ENCODE assay signal across 17 cellular contexts in the genomic region with DNA sequence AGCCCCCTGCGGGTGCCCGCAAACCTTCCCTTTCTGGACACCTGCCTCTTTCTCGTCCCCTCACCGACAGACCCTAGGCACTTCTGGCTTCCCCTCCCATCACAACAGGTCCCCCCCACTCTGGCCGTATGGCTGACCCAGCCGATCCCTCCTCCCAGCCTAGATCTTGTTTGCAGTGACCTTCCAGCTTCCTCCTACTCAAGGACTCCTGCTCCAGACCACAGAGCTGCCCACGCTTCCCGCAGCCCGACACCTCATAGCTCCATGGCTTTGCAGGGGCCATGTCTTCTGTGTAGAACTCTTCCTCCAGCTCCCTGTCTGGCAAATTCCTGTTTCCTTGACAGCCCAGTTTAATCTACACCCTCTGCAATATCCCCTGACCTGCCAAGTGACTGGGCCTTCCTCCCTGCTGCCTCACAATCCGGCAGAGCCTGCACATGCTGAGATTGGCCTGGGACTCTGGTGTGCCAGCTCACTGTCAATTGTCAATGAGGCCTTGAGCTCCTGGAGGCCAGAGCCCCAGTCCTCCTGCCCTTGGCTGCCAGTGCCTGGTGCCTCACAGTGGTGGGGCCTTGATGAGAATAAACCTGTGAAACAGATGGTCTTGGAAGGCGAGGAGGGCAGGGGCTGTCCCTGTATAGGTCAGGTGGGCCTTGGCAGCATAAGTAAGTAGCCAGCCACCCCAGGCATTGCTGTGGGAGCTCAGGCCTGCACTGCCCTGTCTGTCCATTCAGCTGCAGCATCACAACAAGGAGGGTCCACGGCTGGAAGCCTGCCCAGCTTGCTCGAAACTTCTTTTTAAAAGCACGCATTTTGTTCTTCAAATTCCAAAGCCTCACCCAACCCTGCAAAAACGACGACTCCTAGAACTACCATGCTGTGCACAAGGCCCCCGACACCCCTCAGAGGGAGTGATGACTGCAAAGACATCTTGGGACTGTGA. TPM values are rescaled to one million over a fixed set of nuclear protein-coding genes. Genes with fewer than 3 reads are reported as not detected.
DNase-seq lines count a peak whose midpoint lies in the region; ATAC-seq and TF ChIP-seq lines count a peak whose summit lies in the region.
"Had no signal": no experiment of that assay in that cellular context is flagged by ENCODE, and none has a peak within 500 bp of the region (broad histone marks: within the 10 kb centered on the region; RNA-seq: fewer than 3 reads in every experiment).

No MANE protein-coding gene starts in this region.

- no peak for TF ChIP-seq CTCF in heart right ventricle (IDR thresholded peaks at IDR 0.05)
- no peak for TF ChIP-seq CTCF in neutrophil (IDR thresholded peaks at IDR 0.05)

- no peaks in the 10 kb centered on the region for H3K9me3 ChIP-seq in heart right ventricle
- H3K9me3 ChIP-seq in neutrophil, result no peaks in the 10 kb centered on the region
- H3K9me3 ChIP-seq: Peyer's patch had no signal

- peak in 7 of 8 donors; percentile 35 to 60 (median 44) for ATAC-seq in heart right ventricle
- ATAC-seq in HG02588 (IDR thresholded peaks at IDR 0.05; ENCODE audit: unreplicated experiment), result no peak
- ATAC-seq in GM18519 (IDR thresholded peaks at IDR 0.05; ENCODE audit: low FRiP score, unreplicated experiment), result no peak
- ATAC-seq: left colon; stimulated activated memory B cell treated with anti-CD40 and anti-IgM and Interleukin-4, amounts not matched to agents 10 μg/mL and 1 μg/mL and 100 μg/mL, for 72 hours had no signal

- intact Hi-C loops in heart right ventricle (cut with DNase I) (no loop called here), head of caudate nucleus (cut with DNase I) (no loop called here)

- H3K27me3 ChIP-seq in heart right ventricle, result no peaks in the 10 kb centered on the region
- no peaks in the 10 kb centered on the region for H3K27me3 ChIP-seq in neutrophil
- H3K27me3 ChIP-seq: cardiac muscle cell, Peyer's patch had no signal

- 79 to 84% methylated on average over 17 of the region's 17 CpGs for WGBS in heart right ventricle, 2 donors

- H3K4me3 ChIP-seq in heart right ventricle, result no peak overlapping the region
- H3K4me3 ChIP-seq in neutrophil (ENCODE audit: low read depth in 1 of 2, low read length in 1 of 2), result peak overlapping the region; percentile 51 to 60
- H3K4me3 ChIP-seq: cardiac muscle cell, Peyer's patch had no signal

- no peaks in the 10 kb centered on the region for H3K36me3 ChIP-seq in heart right ventricle
- no peaks in the 10 kb centered on the region for H3K36me3 ChIP-seq in neutrophil
- H3K36me3 ChIP-seq: cardiac muscle cell, Peyer's patch had no signal

- H3K27ac ChIP-seq in heart right ventricle, result peak overlapping the region in 2 of 10 donors; percentile 29 to 55
- H3K27ac ChIP-seq in neutrophil, result peak overlapping the region; percentile 99
- H3K27ac ChIP-seq: cardiac muscle cell, Peyer's patch had no signal

- DNase-seq in CD1c-positive myeloid dendritic cell (ENCODE audit: extremely low spot score) (peak; percentile 77), UCSD-AML1 (lab: John Stamatoyannopoulos, UW; ENCODE audit: unreplicated experiment) (peak; percentile 52), heart right ventricle (no peak), SKM-1 treated with dmso at 0.1 percent for 144 hours (lab: John Stamatoyannopoulos, UW; ENCODE audit: unreplicated experiment) (no peak), head of caudate nucleus (no peak)
- DNase-seq: activated T-cell treated with anti-CD3 and anti-CD28 coated beads, Interleukin-2, amount 50 U/mL, for 4 hours; CD8-positive, alpha-beta memory T cell; DMS79 treated with DMSO at 0.1 percent for 48 hours; left colon; NCI-H146; NCI-H2227 treated with DMSO at 0.1 percent for 48 hours had no signal

- peaks cover 0 to 38% (median under 1%) of the 10 kb centered on the region in 9 donors for H3K4me1 ChIP-seq in heart right ventricle
- H3K4me1 ChIP-seq in neutrophil (ENCODE audit: control insufficient read depth in 1 of 2, insufficient read depth in 1 of 2, low read depth in 1 of 2, low read length in 1 of 2), result peaks cover 66 to 70% of the 10 kb centered on the region in 2 experiments

RNA-seq across cellular contexts. Expression of gene GADD45G, which starts 50.5 kb away (rescaled TPM):
- total RNA-seq in heart right ventricle, result 10 to 100 TPM in 8 of 10 donors, 1 to 10 TPM in 2; 9.4 to 81.2 (median 19.6) TPM
- 100 to 1,000 TPM in 1 of 2 donors, 10 to 100 TPM in 1; 56.0 to 125 TPM for polyA plus RNA-seq in heart right ventricle

Comparison
In these comparisons a context has a peak if more than half of its experiments do, and no peak if none do; other contexts are left out.
1. DNase-seq: peak in CD1c-positive myeloid dendritic cell (single experiment) and UCSD-AML1 (single experiment); none in heart right ventricle (0 of 2), SKM-1 treated with dmso at 0.1 percent for 144 hours (single experiment) and head of caudate nucleus (0 of 42).
2. ATAC-seq: peak in heart right ventricle (7 of 8); none in HG02588 (single experiment) and GM18519 (single experiment).
3. H3K4me3 ChIP-seq: peak in neutrophil (2 of 2); none in heart right ventricle (0 of 10).